ENCODE assay signal across 24 cellular contexts in genomic region chr2:165562235-165562634, GRCh38.
DNase-seq lines count a peak whose midpoint lies in the region; ATAC-seq and TF ChIP-seq lines count a peak whose summit lies in the region.
"Had no signal": no experiment of that assay in that cellular context is flagged by ENCODE, and none has a peak within 500 bp of the region (broad histone marks: within the 10 kb centered on the region; RNA-seq: fewer than 3 reads in every experiment).

No MANE protein-coding gene starts in this region.

- ATAC-seq in heart right ventricle (peak in 7 of 8 donors; percentile 51 to 75 (median 67)), HG03139 (IDR thresholded peaks at IDR 0.05; ENCODE audit: unreplicated experiment) (no peak)

- no peak overlapping the region for H2AFZ ChIP-seq in neural progenitor cell (replicated peaks)
- H2AFZ ChIP-seq: PC-9 had no signal

- no peaks in the 10 kb centered on the region for H3K9me3 ChIP-seq in A673 (ENCODE audit: low read depth, low read length, poor library complexity, severe bottlenecking)
- no peaks in the 10 kb centered on the region for H3K9me3 ChIP-seq in adipocyte (ENCODE audit: control insufficient read depth, low read length)
- no peaks in the 10 kb centered on the region for H3K9me3 ChIP-seq in heart right ventricle
- H3K9me3 ChIP-seq in neural progenitor cell (ENCODE audit: low read depth): no peaks in the 10 kb centered on the region
- H3K9me3 ChIP-seq: SK-N-SH had no signal

- CTCF ChIA-PET in A673 (lab: Charles Lee): no interaction called here

- no peaks in the 10 kb centered on the region for H3K9me3 Mint-ChIP-seq in neural progenitor cell
- H3K9me3 Mint-ChIP-seq: CD14-positive monocyte, H9 had no signal

- no peaks in the 10 kb centered on the region for H3K36me3 ChIP-seq in A673 (ENCODE audit: insufficient read depth, low read length, poor library complexity, severe bottlenecking)
- no peaks in the 10 kb centered on the region for H3K36me3 ChIP-seq in adipocyte (ENCODE audit: control insufficient read depth, insufficient read depth, low read length, severe bottlenecking)
- H3K36me3 ChIP-seq in heart right ventricle: no peaks in the 10 kb centered on the region
- no peaks in the 10 kb centered on the region for H3K36me3 ChIP-seq in neural progenitor cell

- H3K27me3 ChIP-seq in A673 (replicated peaks; ENCODE audit: insufficient read depth, low read depth, low read length, poor library complexity): no peaks in the 10 kb centered on the region
- no peaks in the 10 kb centered on the region for H3K27me3 ChIP-seq in adipocyte (replicated peaks; ENCODE audit: control insufficient read depth, insufficient read depth, low read length)
- H3K27me3 ChIP-seq in heart right ventricle: no peaks in the 10 kb centered on the region
- no peaks in the 10 kb centered on the region for H3K27me3 ChIP-seq in neural progenitor cell

- peak overlapping the region; percentile 19 for H3K27ac ChIP-seq in A673 (ENCODE audit: low read depth, low read length, poor library complexity, severe bottlenecking)
- peak overlapping the region in 3 of 10 donors; percentile 20 to 49 (median 42) for H3K27ac ChIP-seq in heart right ventricle
- H3K27ac ChIP-seq in neural progenitor cell: peak overlapping the region; percentile 7
- H3K27ac ChIP-seq: PC-9 had no signal

- no peaks in the 10 kb centered on the region for H4K20me1 ChIP-seq in neural progenitor cell (ENCODE audit: low read depth)

- POLR2A ChIA-PET in A673 (lab: Charles Lee; ENCODE audit: low non-redundant PET): no interaction called here

- H3K27ac Mint-ChIP-seq in neural progenitor cell: no peak overlapping the region
- H3K27ac Mint-ChIP-seq: B cell, CD14-positive monocyte, HFFc6 had no signal

- TF ChIP-seq CTCF in A673 (conservative IDR thresholded peaks at IDR 0.05; ENCODE audit: low read depth, low read length) (no peak), heart right ventricle (IDR thresholded peaks at IDR 0.05) (no peak), neural progenitor cell (IDR thresholded peaks at IDR 0.05) (no peak)

- no peak for DNase-seq in A673 (ENCODE audit: low spot score)
- DNase-seq in adipocyte (ENCODE audit: low read depth): peak; percentile 55
- DNase-seq in heart right ventricle: no peak
- no peak for DNase-seq in neural progenitor cell (ENCODE audit: low spot score)
- no peak for DNase-seq in NCI-H2196 (lab: John Stamatoyannopoulos, UW; ENCODE audit: unreplicated experiment)
- no peak for DNase-seq in anterior cingulate cortex (lab: John Stamatoyannopoulos, UW)
- DNase-seq: DMS53, GDM1, H9, HFFc6, MM.1S, NCI-H1048, NCI-H1417 treated with DMSO at 0.1 percent for 48 hours, NCI-H187, NCI-H2227 treated with DMSO at 0.1 percent for 48 hours, NCI-H510A, NCI-H748 treated with DMSO at 0.1 percent for 48 hours, PC-9, RPMI8226, SIG-M5, SK-N-SH had no signal

- no peaks in the 10 kb centered on the region for H3K27me3 Mint-ChIP-seq in neural progenitor cell (ENCODE audit: insufficient read depth, low read depth)

- intact Hi-C loops in A673 (cut with micrococcal nuclease; ENCODE audit: unreplicated experiment) (no loop called here), heart right ventricle (cut with DNase I) (loop anchor here in 1 of 10 donors (10.0 kb wide), 1 partner anchor 87 kb away; no protein-coding TSS in a partner anchor)

- H3F3A ChIP-seq in neural progenitor cell (ENCODE audit: low read depth): no peaks in the 10 kb centered on the region

- no peak overlapping the region for H3K4me3 Mint-ChIP-seq in neural progenitor cell
- H3K4me3 Mint-ChIP-seq: B cell, CD14-positive monocyte, H9, HFFc6 had no signal

- H3K4me3 ChIP-seq in A673 (ENCODE audit: low read depth, low read length, poor library complexity, severe bottlenecking) (no peak overlapping the region), adipocyte (ENCODE audit: low read length) (no peak overlapping the region), heart right ventricle (no peak overlapping the region), neural progenitor cell (no peak overlapping the region)
- H3K4me3 ChIP-seq: PC-9 had no signal

- H3K9ac ChIP-seq in adipocyte (ENCODE audit: low read length): no peak overlapping the region
- H3K9ac ChIP-seq in neural progenitor cell: no peak overlapping the region
- H3K9ac ChIP-seq: SK-N-SH had no signal

- peaks cover 5% of the 10 kb centered on the region for H3K36me3 Mint-ChIP-seq in neural progenitor cell
- H3K36me3 Mint-ChIP-seq: CD14-positive monocyte had no signal

- BruUV-seq in A673 (replicated peaks; lab: Mats Ljungman, UMichigan): no TSS peak

- no peaks in the 10 kb centered on the region for H3K79me2 ChIP-seq in neural progenitor cell (ENCODE audit: low read depth)

- H3K4me1 ChIP-seq in A673 (ENCODE audit: insufficient read depth, low read length, poor library complexity, severe bottlenecking) (peaks cover 64% of the 10 kb centered on the region), adipocyte (ENCODE audit: control insufficient read depth, insufficient read depth, low read length) (no peaks in the 10 kb centered on the region), heart right ventricle (peaks cover 0 to 9% (median 0%) of the 10 kb centered on the region in 9 donors), neural progenitor cell (no peaks in the 10 kb centered on the region)

- H3K4me2 ChIP-seq in neural progenitor cell: no peak overlapping the region
- H3K4me2 ChIP-seq: PC-9, SK-N-SH had no signal

- peaks cover 24% of the 10 kb centered on the region for H3K4me1 Mint-ChIP-seq in neural progenitor cell
- H3K4me1 Mint-ChIP-seq: B cell, CD14-positive monocyte had no signal
